In genomic region chr5:56620903-56621680, GRCh38 we compare ENCODE assay signal across 1 cellular context.
TF ChIP-seq lines count a peak whose summit lies in the region.

No MANE protein-coding gene starts in this region.

TF ChIP-seq in HepG2, 621 proteins besides CTCF, POLR2A, EP300 and RAD21 (continued from another document):
- TF ChIP-seq ZSCAN30 (CRISPR knock-in tag; IDR thresholded peaks at IDR 0.05): no peak
- 0 out of 2 replicates have a peak, but pooled peaks have one; percentile 27 for TF ChIP-seq ZNF710 (CRISPR knock-in tag; IDR thresholded peaks at IDR 0.05; ENCODE audit: borderline replicate concordance)
- TF ChIP-seq SIN3B (IDR thresholded peaks at IDR 0.05; ENCODE audit: low read length): no peak
- peak; percentile 27; the same call in 1 of the 2 replicates for TF ChIP-seq HMG20A (CRISPR knock-in tag; IDR thresholded peaks at IDR 0.05; ENCODE audit: borderline replicate concordance)
- 0 out of 2 replicates have a peak, but pooled peaks have one; percentile 25 for TF ChIP-seq ZNF644 (CRISPR knock-in tag; IDR thresholded peaks at IDR 0.05; ENCODE audit: low read depth)
- peak; percentile 64 for TF ChIP-seq CEBPG (CRISPR knock-in tag; IDR thresholded peaks at IDR 0.05)
- peak; percentile 37; the same call in 1 of the 2 replicates for TF ChIP-seq SOX5 (CRISPR knock-in tag; IDR thresholded peaks at IDR 0.05; ENCODE audit: borderline replicate concordance)
- peak; percentile 35; the same call in 1 of the 2 replicates for TF ChIP-seq ELF3 (CRISPR knock-in tag; IDR thresholded peaks at IDR 0.05)
TF ChIP-seq in HepG2: peak in this region for 13.
